In the genomic region with DNA sequence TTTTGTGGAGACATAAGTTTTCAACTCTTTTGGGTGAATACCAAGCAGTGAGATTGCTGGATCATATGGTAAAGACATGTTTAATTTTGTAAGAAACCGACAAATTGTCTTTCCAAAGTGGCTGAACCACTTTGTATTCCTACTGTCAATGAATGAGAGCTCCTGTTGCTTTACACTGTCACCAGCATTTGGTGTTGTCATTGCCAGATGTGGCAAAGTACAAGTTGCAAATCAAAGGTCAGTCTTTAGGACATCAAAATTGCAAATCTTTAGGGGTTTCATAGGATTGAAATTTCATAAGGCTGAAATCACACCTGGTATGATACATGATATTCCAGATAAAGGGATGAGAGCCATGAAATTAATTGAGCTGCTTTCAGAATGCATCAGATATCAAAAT, we compare ENCODE assay signal across 2 cellular contexts.
TF ChIP-seq lines count a peak whose summit lies in the region.

No MANE protein-coding gene starts in this region.

TF ChIP-seq in liver, 16 proteins besides CTCF, POLR2A, EP300 and RAD21 (continued from another document):
- TF ChIP-seq GABPA (IDR thresholded peaks at IDR 0.05 in 1 of 2, conservative IDR thresholded peaks at IDR 0.05 in 1 of 2), result no peak
- no peak for TF ChIP-seq FOXA1 (IDR thresholded peaks at IDR 0.05)
- peak; percentile 62 for TF ChIP-seq HNF4G (IDR thresholded peaks at IDR 0.05)
- peak; percentile 46 to 48 for TF ChIP-seq RXRA (IDR thresholded peaks at IDR 0.05)
- no peak for TF ChIP-seq MAX (IDR thresholded peaks at IDR 0.05)
- peak in 1 of 2 donors; percentile 35 for TF ChIP-seq JUND (IDR thresholded peaks at IDR 0.05)
- TF ChIP-seq HNF4A (conservative IDR thresholded peaks at IDR 0.05), result peak; percentile 94 to 96
- TF ChIP-seq FOXA2 (IDR thresholded peaks at IDR 0.05), result peak; percentile 17
- peak; percentile 80 for TF ChIP-seq SP1 (IDR thresholded peaks at IDR 0.05)
- TF ChIP-seq EGR1 (IDR thresholded peaks at IDR 0.05; ENCODE audit: low read depth in 2 of 2), result no peak
- TF ChIP-seq, protein P1, sequence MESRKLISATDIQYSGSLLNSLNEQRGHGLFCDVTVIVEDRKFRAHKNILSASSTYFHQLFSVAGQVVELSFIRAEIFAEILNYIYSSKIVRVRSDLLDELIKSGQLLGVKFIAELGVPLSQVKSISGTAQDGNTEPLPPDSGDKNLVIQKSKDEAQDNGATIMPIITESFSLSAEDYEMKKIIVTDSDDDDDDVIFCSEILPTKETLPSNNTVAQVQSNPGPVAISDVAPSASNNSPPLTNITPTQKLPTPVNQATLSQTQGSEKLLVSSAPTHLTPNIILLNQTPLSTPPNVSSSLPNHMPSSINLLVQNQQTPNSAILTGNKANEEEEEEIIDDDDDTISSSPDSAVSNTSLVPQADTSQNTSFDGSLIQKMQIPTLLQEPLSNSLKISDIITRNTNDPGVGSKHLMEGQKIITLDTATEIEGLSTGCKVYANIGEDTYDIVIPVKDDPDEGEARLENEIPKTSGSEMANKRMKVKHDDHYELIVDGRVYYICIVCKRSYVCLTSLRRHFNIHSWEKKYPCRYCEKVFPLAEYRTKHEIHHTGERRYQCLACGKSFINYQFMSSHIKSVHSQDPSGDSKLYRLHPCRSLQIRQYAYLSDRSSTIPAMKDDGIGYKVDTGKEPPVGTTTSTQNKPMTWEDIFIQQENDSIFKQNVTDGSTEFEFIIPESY (IDR thresholded peaks at IDR 0.05), result no peak

TF ChIP-seq in HepG2, 621 proteins besides CTCF, POLR2A, EP300 and RAD21:
- TF ChIP-seq MXD1 (CRISPR knock-in tag; IDR thresholded peaks at IDR 0.05) (no peak), ZSCAN21 (CRISPR knock-in tag; IDR thresholded peaks at IDR 0.05; ENCODE audit: borderline replicate concordance) (no peak), HDAC1 (CRISPR knock-in tag; IDR thresholded peaks at IDR 0.05) (no peak), ZNF12 (CRISPR knock-in tag; IDR thresholded peaks at IDR 0.05) (no peak)
